In genomic region chr6:37101991-37102298, GRCh38 we compare ENCODE assay signal across 8 cellular contexts.
DNase-seq lines count a peak whose midpoint lies in the region; ATAC-seq and TF ChIP-seq lines count a peak whose summit lies in the region.

No MANE protein-coding gene starts in this region.

- H3K27ac Mint-ChIP-seq in dendritic cell treated with granulocyte-macrophage colony-stimulating factor and Interleukin-4, amounts not matched to agents 40 ng/mL and 50 ng/mL, for 4 days = peak overlapping the region; percentile 86
- H3K27ac Mint-ChIP-seq in nephron progenitor cell = peak overlapping the region; percentile 99

- H3K79me2 ChIP-seq in Karpas-422 (ENCODE audit: low read length) = no peaks in the 10 kb centered on the region

- no peaks in the 10 kb centered on the region for H4K20me1 ChIP-seq in Karpas-422 (ENCODE audit: insufficient read depth, low read depth, low read length)

- intact Hi-C loops in A673 (cut with micrococcal nuclease; ENCODE audit: unreplicated experiment) = loop anchor here (1.0 kb wide), 1 partner anchor 67 kb away; no protein-coding TSS in a partner anchor
- intact Hi-C loops in dendritic cell treated with granulocyte-macrophage colony-stimulating factor and Interleukin-4, amounts not matched to agents 40 ng/mL and 50 ng/mL, for 4 days (cut with micrococcal nuclease) = loop anchor here (2.0 kb wide), 1 partner anchor 69 kb away; the partner anchor contains the start of gene PIM1

- H3K36me3 Mint-ChIP-seq in dendritic cell treated with granulocyte-macrophage colony-stimulating factor and Interleukin-4, amounts not matched to agents 40 ng/mL and 50 ng/mL, for 4 days (ENCODE audit: low read depth) = no peaks in the 10 kb centered on the region
- H3K36me3 Mint-ChIP-seq in nephron progenitor cell (ENCODE audit: low read depth) = no peaks in the 10 kb centered on the region

- no peaks in the 10 kb centered on the region for H3K27me3 ChIP-seq in A673 (replicated peaks; ENCODE audit: insufficient read depth, low read depth, low read length, poor library complexity)
- H3K27me3 ChIP-seq in Karpas-422 (ENCODE audit: low read length) = no peaks in the 10 kb centered on the region

- no peak overlapping the region; the same call in 1 of the 2 replicates for H2AFZ ChIP-seq in Karpas-422 (ENCODE audit: low read length)

- BruUV-seq in A673 (replicated peaks; lab: Mats Ljungman, UMichigan) = no TSS peak

- no peaks in the 10 kb centered on the region for H3K9me3 ChIP-seq in A673 (ENCODE audit: low read depth, low read length, poor library complexity, severe bottlenecking)
- H3K9me3 ChIP-seq in Karpas-422 (ENCODE audit: low read length) = no peaks in the 10 kb centered on the region

- H3K27me3 Mint-ChIP-seq in dendritic cell treated with granulocyte-macrophage colony-stimulating factor and Interleukin-4, amounts not matched to agents 40 ng/mL and 50 ng/mL, for 4 days = peaks cover 2% of the 10 kb centered on the region
- H3K27me3 Mint-ChIP-seq in nephron progenitor cell (ENCODE audit: low read depth, poor library complexity) = no peaks in the 10 kb centered on the region

- H3K4me1 ChIP-seq in A673 (ENCODE audit: insufficient read depth, low read length, poor library complexity, severe bottlenecking) (peaks cover 28% of the 10 kb centered on the region), Karpas-422 (ENCODE audit: low read length) (peaks cover 29% of the 10 kb centered on the region)

- H3K4me3 ChIP-seq in A673 (ENCODE audit: low read depth, low read length, poor library complexity, severe bottlenecking) = peak overlapping the region; percentile 45
- H3K4me3 ChIP-seq in Karpas-422 (ENCODE audit: low read length) = no peak overlapping the region

- peak overlapping the region; percentile 69 for H3K4me2 ChIP-seq in Karpas-422 (ENCODE audit: low read depth, low read length, poor library complexity, severe bottlenecking)

- H3K4me1 Mint-ChIP-seq in dendritic cell treated with granulocyte-macrophage colony-stimulating factor and Interleukin-4, amounts not matched to agents 40 ng/mL and 50 ng/mL, for 4 days (ENCODE audit: low read depth) = peaks cover 43% of the 10 kb centered on the region
- H3K4me1 Mint-ChIP-seq in nephron progenitor cell = peaks cover 63% of the 10 kb centered on the region

- no peak for TF ChIP-seq CTCF in A673 (conservative IDR thresholded peaks at IDR 0.05; ENCODE audit: low read depth, low read length)
- TF ChIP-seq CTCF in nephron progenitor cell (IDR thresholded peaks at IDR 0.05) = no peak

- ATAC-seq in HG03354 (IDR thresholded peaks at IDR 0.05; ENCODE audit: poor library complexity, severe bottlenecking, unreplicated experiment) = no peak
- no peak for ATAC-seq in GM18858 (IDR thresholded peaks at IDR 0.05; ENCODE audit: unreplicated experiment)
- no peak for ATAC-seq in HG02588 (IDR thresholded peaks at IDR 0.05; ENCODE audit: unreplicated experiment)

- H3K9me2 ChIP-seq in Karpas-422 (replicated peaks; ENCODE audit: insufficient read depth, low read length) = no peaks in the 10 kb centered on the region

- no peak for DNase-seq in A673 (ENCODE audit: low spot score)
- no peak for DNase-seq in Karpas-422
- DNase-seq in nephron progenitor cell = no peak
- no peak for DNase-seq in NOMO-1 treated with DMSO at 0.1 percent for 48 hours (lab: John Stamatoyannopoulos, UW; ENCODE audit: unreplicated experiment)

- H3K27ac ChIP-seq in A673 (ENCODE audit: low read depth, low read length, poor library complexity, severe bottlenecking) (peak overlapping the region; percentile 79), Karpas-422 (ENCODE audit: low read length) (no peak overlapping the region)

- CTCF ChIA-PET in A673 (lab: Charles Lee) = no interaction called here

- POLR2A ChIA-PET in A673 (lab: Charles Lee; ENCODE audit: low non-redundant PET) = interaction anchor here (0.6 kb wide), 1 partner anchor 16 kb away, joined by 4 read pairs; no protein-coding TSS in a partner anchor

- H3K9ac ChIP-seq in Karpas-422 (ENCODE audit: low read length) = no peak overlapping the region; the same call in 1 of the 2 replicates

- H3K4me3 Mint-ChIP-seq in dendritic cell treated with granulocyte-macrophage colony-stimulating factor and Interleukin-4, amounts not matched to agents 40 ng/mL and 50 ng/mL, for 4 days = peak overlapping the region; percentile 73
- peak overlapping the region; percentile 75 for H3K4me3 Mint-ChIP-seq in nephron progenitor cell

- H3K36me3 ChIP-seq in A673 (ENCODE audit: insufficient read depth, low read length, poor library complexity, severe bottlenecking) (no peaks in the 10 kb centered on the region), Karpas-422 (ENCODE audit: insufficient read depth, low read length) (no peaks in the 10 kb centered on the region)

- H3K9me3 Mint-ChIP-seq in dendritic cell treated with granulocyte-macrophage colony-stimulating factor and Interleukin-4, amounts not matched to agents 40 ng/mL and 50 ng/mL, for 4 days = no peaks in the 10 kb centered on the region
- no peaks in the 10 kb centered on the region for H3K9me3 Mint-ChIP-seq in nephron progenitor cell
